Comparison of ENCODE assay signal across 14 cellular contexts in the genomic region with DNA sequence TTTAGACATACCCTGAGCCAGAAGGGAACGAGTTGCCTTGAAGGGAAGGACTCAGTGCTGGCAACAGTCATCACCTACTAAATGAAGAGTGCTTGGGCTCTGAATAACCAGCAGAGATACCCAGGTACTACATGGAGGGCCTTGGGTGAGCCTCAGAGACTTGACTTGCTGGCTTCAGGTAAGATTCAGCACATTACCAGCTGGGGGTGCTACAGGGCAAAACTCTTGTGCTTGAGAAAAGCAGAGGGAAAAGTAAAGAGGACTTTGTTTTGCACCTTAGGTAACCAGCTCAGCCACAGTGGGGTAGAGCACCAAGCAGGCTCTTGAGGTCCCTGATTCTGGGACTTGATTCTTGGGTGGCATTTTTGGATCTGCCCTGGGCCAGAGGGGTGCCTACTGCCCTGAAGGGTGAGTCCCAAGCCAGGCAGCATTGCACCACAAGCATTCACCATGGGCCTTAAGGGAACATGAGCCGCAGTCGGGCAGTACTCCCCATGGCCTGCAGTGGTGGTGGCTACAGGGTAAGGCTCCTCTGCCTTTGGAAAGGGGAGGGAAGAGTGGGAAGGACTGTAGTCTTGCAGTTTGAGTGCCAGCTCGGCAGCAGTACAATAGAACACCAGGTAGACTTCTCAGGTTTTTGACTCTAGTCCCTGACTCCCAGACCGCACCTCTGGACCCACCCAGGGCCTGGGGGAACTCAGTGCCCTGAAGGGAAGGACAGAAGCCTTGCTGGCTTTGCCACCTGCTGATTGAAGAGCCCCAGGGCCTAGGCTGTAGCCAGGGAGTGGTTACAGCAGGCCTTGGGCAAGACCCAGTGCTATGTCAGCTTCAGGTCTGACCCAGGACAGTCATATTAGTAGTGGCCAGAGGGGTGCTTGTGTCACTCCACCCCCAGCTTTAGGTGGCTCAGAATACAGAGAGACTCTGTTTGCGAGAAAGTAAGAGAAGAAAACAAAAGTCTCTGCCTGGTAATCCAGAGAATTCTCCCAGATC. TPM values are rescaled to one million over a fixed set of nuclear protein-coding genes. Genes with fewer than 3 reads are reported as not detected.
A peak's percentile ranks its signal among the peaks of the same experiment; 100 is the strongest.
DNase-seq lines count a peak whose midpoint lies in the region; ATAC-seq, FAIRE-seq and TF ChIP-seq lines count a peak whose summit lies in the region.
"Had no signal": no experiment of that assay in that cellular context is flagged by ENCODE, and none has a peak within 500 bp of the region (broad histone marks: within the 10 kb centered on the region; RNA-seq: fewer than 3 reads in every experiment).

No MANE protein-coding gene starts in this region.

- TF ChIP-seq CTCF in HFF-Myc (IDR thresholded peaks at IDR 0.05; ENCODE audit: low read depth, low read length, missing control alignments): peak; percentile 10
- peak in 1 of 3 experiments; percentile 22; a peak in 1 of 6 replicates for TF ChIP-seq CTCF in K562 (IDR thresholded peaks at IDR 0.05 in 2 of 3, conservative IDR thresholded peaks at IDR 0.05 in 1 of 3; ENCODE audit: insufficient read depth in 2 of 3, low read depth in 1 of 3, low read length in 3 of 3)

- POLR2A ChIA-PET in K562 (lab: Yijun Ruan, JAX): interaction anchor here (0.7 kb wide), 1 partner anchor 382 kb away, joined by 3 read pairs; no protein-coding TSS in a partner anchor

- peaks cover 6% of the 10 kb centered on the region for H3K36me3 Mint-ChIP-seq in activated T-cell treated with anti-CD3 and anti-CD28 coated beads, Interleukin-2, amount 50 U/mL, for 24 hours (ENCODE audit: low read depth)
- peaks cover 0 to 7% (median 7%) of the 10 kb centered on the region in 3 donors for H3K36me3 Mint-ChIP-seq in immature natural killer cell

- CTCF ChIA-PET in K562 (lab: Yijun Ruan, JAX; ENCODE audit: low intra/inter-chr PET ratio): no interaction called here

- WGBS in K562 (ENCODE audit: insufficient coverage, low coverage, missing lambda C conversion rate): 1% methylated on average over 5 of the region's 6 CpGs

- no peaks in the 10 kb centered on the region for H3K79me2 ChIP-seq in K562 (ENCODE audit: control insufficient read depth, insufficient read depth, low read length)

- H3K27ac Mint-ChIP-seq in activated T-cell treated with anti-CD3 and anti-CD28 coated beads, Interleukin-2, amount 50 U/mL, for 24 hours: no peak overlapping the region
- no peak overlapping the region for H3K27ac Mint-ChIP-seq in immature natural killer cell
- H3K27ac Mint-ChIP-seq: CD8-positive, alpha-beta T cell; naive thymus-derived CD8-positive, alpha-beta T cell had no signal

- no peak overlapping the region for H3K4me3 Mint-ChIP-seq in activated T-cell treated with anti-CD3 and anti-CD28 coated beads, Interleukin-2, amount 50 U/mL, for 24 hours
- no peak overlapping the region for H3K4me3 Mint-ChIP-seq in immature natural killer cell
- H3K4me3 Mint-ChIP-seq: CD8-positive, alpha-beta T cell; naive thymus-derived CD8-positive, alpha-beta T cell had no signal

- no peaks in the 10 kb centered on the region for H3K9me1 ChIP-seq in K562 (ENCODE audit: control insufficient read depth, insufficient read depth, low read length)

- H3K27ac ChIP-seq in K562 (ENCODE audit: extremely low read depth, low read depth, low read length): no peak overlapping the region
- H3K27ac ChIP-seq: sigmoid colon had no signal

- no peaks in the 10 kb centered on the region; the same call in 1 of the 2 replicates for H3K9me3 ChIP-seq in K562 (replicated peaks; ENCODE audit: control insufficient read depth, insufficient read depth, low read depth, low read length)

- peaks cover 4% of the 10 kb centered on the region for H3K27me3 Mint-ChIP-seq in activated T-cell treated with anti-CD3 and anti-CD28 coated beads, Interleukin-2, amount 50 U/mL, for 24 hours
- H3K27me3 Mint-ChIP-seq in immature natural killer cell (ENCODE audit: low read depth in 3 of 3): peaks cover 3 to 21% (median 5%) of the 10 kb centered on the region in 3 donors

- in situ Hi-C loops in G401 (cut with HindIII; ENCODE audit: low sequenced_read_pairs) (no loop called here), K562 (cut with MboI) (no loop called here)

- no peak for TF ChIP-seq EP300 in K562 (IDR thresholded peaks at IDR 0.05; ENCODE audit: low read length)

- H3K36me3 ChIP-seq in K562 (ENCODE audit: control insufficient read depth, insufficient read depth, low read length): no peaks in the 10 kb centered on the region
- H3K36me3 ChIP-seq: sigmoid colon had no signal

- H3K4me1 ChIP-seq in K562 (replicated peaks in 1 of 2; ENCODE audit: control insufficient read depth in 2 of 2, insufficient read depth in 2 of 2, low read length in 2 of 2): no peaks in the 10 kb centered on the region; a peak in 1 of 5 replicates
- H3K4me1 ChIP-seq: sigmoid colon had no signal

- intact Hi-C loops in K562 (cut with micrococcal nuclease): no loop called here

- TF ChIP-seq RAD21 in K562 (CRISPR knock-in tag; conservative IDR thresholded peaks at IDR 0.05 in 1 of 2, IDR thresholded peaks at IDR 0.05 in 1 of 2): 0 out of 4 replicates have a peak, but pooled peaks of 1 of the 2 experiments have one; percentile 12

- no peaks in the 10 kb centered on the region for H3K4me1 Mint-ChIP-seq in activated T-cell treated with anti-CD3 and anti-CD28 coated beads, Interleukin-2, amount 50 U/mL, for 24 hours (ENCODE audit: low read depth)
- no peaks in the 10 kb centered on the region for H3K4me1 Mint-ChIP-seq in immature natural killer cell
- H3K4me1 Mint-ChIP-seq: naive thymus-derived CD8-positive, alpha-beta T cell had no signal

- H2AFZ ChIP-seq in K562 (ENCODE audit: low read depth, low read length): no peak overlapping the region

- H3K4me3 ChIP-seq in HFF-Myc (replicated peaks; ENCODE audit: low read depth, low read length): no peak overlapping the region
- H3K4me3 ChIP-seq in K562: no peak overlapping the region
- H3K4me3 ChIP-seq: sigmoid colon had no signal

- no peak for FAIRE-seq in K562 (lab: Jason Lieb, UNC)
- FAIRE-seq: GM12891 had no signal

- H3K9ac ChIP-seq in K562 (ENCODE audit: insufficient read depth in 1 of 2, low read depth in 2 of 2, low read length in 2 of 2): no peak overlapping the region

- peaks cover 6% of the 10 kb centered on the region for H3K9me3 Mint-ChIP-seq in activated T-cell treated with anti-CD3 and anti-CD28 coated beads, Interleukin-2, amount 50 U/mL, for 24 hours
- H3K9me3 Mint-ChIP-seq in immature natural killer cell: peaks cover 0 to 5% (median 0%) of the 10 kb centered on the region in 6 donors

- TF ChIP-seq POLR2A in K562 (conservative IDR thresholded peaks at IDR 0.05): no peak

- DNase-seq in G401 (ENCODE audit: low spot score): peak; percentile 2
- DNase-seq in HFF-Myc (ENCODE audit: extremely low read depth, low read depth): no peak
- peak in 1 of 4 experiments; percentile 12 for DNase-seq in K562 (ENCODE audit: extremely low read depth in 1 of 4, low spot score in 3 of 4)
- peak; percentile 73 for DNase-seq in mesenteric fat pad (ENCODE audit: low spot score)
- no peak for DNase-seq in activated T-cell treated with anti-CD3 and anti-CD28 coated beads, Interleukin-2, amount 50 U/mL, for 24 hours
- DNase-seq in NCI-H2171 (lab: John Stamatoyannopoulos, UW): no peak
- no peak for DNase-seq in immature natural killer cell
- DNase-seq: CD8-positive, alpha-beta T cell; naive thymus-derived CD8-positive, alpha-beta T cell; NCI-H1436; NCI-H524 treated with DMSO at 0.1 percent for 48 hours; Right ventricle myocardium superior; sigmoid colon had no signal

- no peak overlapping the region for H3K4me2 ChIP-seq in K562 (ENCODE audit: insufficient read depth, low read length)

- peaks cover 5 to 13% of the 10 kb centered on the region in 2 experiments; a peak in 3 of 5 replicates for H3K27me3 ChIP-seq in K562 (ENCODE audit: control insufficient read depth in 2 of 2, insufficient read depth in 2 of 2, low read length in 2 of 2)
- H3K27me3 ChIP-seq: sigmoid colon had no signal

- no peaks in the 10 kb centered on the region for H4K20me1 ChIP-seq in K562 (replicated peaks; ENCODE audit: control insufficient read depth, insufficient read depth, low read length)

- no TSS peak for BruUV-seq in K562 (replicated peaks; lab: Mats Ljungman, UMichigan)

- peak; percentile 64 for ATAC-seq in K562
- ATAC-seq: CD8-positive, alpha-beta T cell; naive thymus-derived CD8-positive, alpha-beta T cell had no signal

RNA-seq across cellular contexts. Expression of a gene that starts 22.7 kb away (rescaled TPM):
- total RNA-seq in G401 (2014; rRNA removed; shearing (Covaris generic)): 0.03 and 0.37 TPM in 2 replicates
- total RNA-seq in K562 (2011; cell fraction: chromatin; rRNA removed; ENCODE audit: low replicate concordance): 0.32 and 1.7 TPM in 2 replicates
- total RNA-seq in K562 (2011; cell fraction: nucleolus; rRNA removed): 0.17 and 0.39 TPM in 2 replicates
- total RNA-seq in K562 (2011; cell fraction: nucleoplasm; rRNA removed): 0.29 and 0.53 TPM in 2 replicates
- total RNA-seq in K562 (2014; rRNA removed): 0.33 and 0.77 TPM in 2 replicates
- 0.18 and 0.54 TPM in 2 replicates for total RNA-seq in K562 (2014; rRNA removed; fragmentation: Illumina TruSeq; extraction: Trizol)
- 0.04 and 0.22 TPM in 2 replicates for total RNA-seq in K562 (2015; rRNA removed; fragmentation: Illumina TruSeq; extraction: Trizol)
- 0.24 and 0.51 TPM in 2 replicates for total RNA-seq in K562 (2021)
- polyA plus RNA-seq in K562 (2011; rRNA removed): 0.06 and 0.12 TPM in 2 replicates
- 0.03 and 0.06 TPM in 2 replicates for polyA plus RNA-seq in K562 (2011; cell fraction: cytosol; rRNA removed)
- polyA plus RNA-seq in K562 (2011; cell fraction: nucleus; rRNA removed): 0.35 and 0.36 TPM in 2 replicates
- polyA plus RNA-seq in K562 (2012): 0.17 TPM in 2 replicates
- 0.16 and 0.47 TPM in 2 replicates for polyA plus RNA-seq in K562 (2014; fragmentation: Illumina TruSeq; extraction: Trizol)
- polyA plus RNA-seq in K562 (2014; fragmentation: Nextera tagmentation; extraction: Ambion mirVana): under 1 TPM in 1 of 2 experiments, not detected in 1; 0.10 TPM
- polyA plus RNA-seq in K562 (2014; rRNA removed): 0.37 and 0.53 TPM in 2 replicates
- polyA minus RNA-seq in K562 (2011; rRNA and poly(A)+ RNA removed): 0.57 TPM in 1 of 2 replicates, not detected in the other
- not detected in 2 replicates for polyA minus RNA-seq in K562 (2011; cell fraction: cytosol; rRNA and poly(A)+ RNA removed)
- polyA minus RNA-seq in K562 (2011; cell fraction: nucleus; rRNA and poly(A)+ RNA removed): 0.13 and 0.56 TPM in 2 replicates
- total RNA-seq in mesenteric fat pad: 43.2 TPM
- polyA plus RNA-seq in immature natural killer cell: under 1 TPM in 2 of 3 donors, not detected in 1; 0.28 to 0.31 TPM
- polyA plus RNA-seq: naive thymus-derived CD8-positive, alpha-beta T cell had no signal

RNA-seq across cellular contexts. Expression of a gene that starts 40.5 kb away (rescaled TPM):
- 1,340 and 1,892 TPM in 2 replicates for total RNA-seq in G401 (2014; rRNA removed; shearing (Covaris generic))
- total RNA-seq in K562 (2011; cell fraction: chromatin; rRNA removed; ENCODE audit: low replicate concordance): 394 and 490 TPM in 2 replicates
- 539 and 560 TPM in 2 replicates for total RNA-seq in K562 (2011; cell fraction: nucleolus; rRNA removed)
- 727 and 1,261 TPM in 2 replicates for total RNA-seq in K562 (2011; cell fraction: nucleoplasm; rRNA removed)
- 1,264 and 1,267 TPM in 2 replicates for total RNA-seq in K562 (2014; rRNA removed)
- 1,762 and 1,914 TPM in 2 replicates for total RNA-seq in K562 (2014; rRNA removed; fragmentation: Illumina TruSeq; extraction: Trizol)
- total RNA-seq in K562 (2015; rRNA removed; fragmentation: Illumina TruSeq; extraction: Trizol): 1,378 and 1,507 TPM in 2 replicates
- 1,425 and 1,570 TPM in 2 replicates for total RNA-seq in K562 (2021)
- polyA plus RNA-seq in K562 (2011; rRNA removed): 1,768 and 1,913 TPM in 2 replicates
- polyA plus RNA-seq in K562 (2011; cell fraction: cytosol; rRNA removed): 1,180 and 2,323 TPM in 2 replicates
- polyA plus RNA-seq in K562 (2011; cell fraction: nucleus; rRNA removed): 611 and 753 TPM in 2 replicates
- polyA plus RNA-seq in K562 (2012): 2,196 and 2,596 TPM in 2 replicates
- 1,488 and 1,561 TPM in 2 replicates for polyA plus RNA-seq in K562 (2014; fragmentation: Illumina TruSeq; extraction: Trizol)
- 1,000 to 10,000 TPM; 3,147 to 3,714 TPM for polyA plus RNA-seq in K562 (2014; fragmentation: Nextera tagmentation; extraction: Ambion mirVana)
- 1,712 and 1,810 TPM in 2 replicates for polyA plus RNA-seq in K562 (2014; rRNA removed)
- 927 and 1,057 TPM in 2 replicates for polyA minus RNA-seq in K562 (2011; rRNA and poly(A)+ RNA removed)
- 323 and 363 TPM in 2 replicates for polyA minus RNA-seq in K562 (2011; cell fraction: cytosol; rRNA and poly(A)+ RNA removed)
- polyA minus RNA-seq in K562 (2011; cell fraction: nucleus; rRNA and poly(A)+ RNA removed): 250 and 658 TPM in 2 replicates
- total RNA-seq in mesenteric fat pad: 830 TPM
- 1,000 to 10,000 TPM in 1 of 3 donors, 100 to 1,000 TPM in 2; 720 to 1,050 (median 777) TPM for polyA plus RNA-seq in immature natural killer cell

Comparison
In these comparisons a context has a peak if more than half of its experiments do, and no peak if none do; other contexts are left out.
1. DNase-seq: peak in G401 (single experiment) and mesenteric fat pad (single experiment); none in HFF-Myc (single experiment), activated T-cell treated with anti-CD3 and anti-CD28 coated beads, Interleukin-2, amount 50 U/mL, for 24 hours (single experiment), NCI-H2171 (single experiment) and immature natural killer cell (0 of 3).
2. RNA of a gene that starts 22.7 kb away (total RNA-seq): 43.2 TPM in mesenteric fat pad (single experiment); 0.04 to 1.7 TPM in K562 and 0.03 to 0.37 TPM in G401; every median in the first group is over 10 times any median in the second.